ENCODE assay signal across 11 cellular contexts in genomic region chr10:104308439-104308903, GRCh38. TPM values are rescaled to one million over a fixed set of nuclear protein-coding genes. Genes with fewer than 3 reads are reported as not detected.
DNase-seq lines count a peak whose midpoint lies in the region; ATAC-seq and TF ChIP-seq lines count a peak whose summit lies in the region.
"Had no signal": no experiment of that assay in that cellular context is flagged by ENCODE, and none has a peak within 500 bp of the region (broad histone marks: within the 10 kb centered on the region; RNA-seq: fewer than 3 reads in every experiment).

No MANE protein-coding gene starts in this region.

- TF ChIP-seq CTCF in MCF 10A (IDR thresholded peaks at IDR 0.05; ENCODE audit: unreplicated experiment) (no peak), breast epithelium (IDR thresholded peaks at IDR 0.05) (no peak), Panc1 (IDR thresholded peaks at IDR 0.05) (no peak), brain microvascular endothelial cell (IDR thresholded peaks at IDR 0.05; ENCODE audit: low read depth, low read length, missing control alignments) (no peak), mesothelial cell of epicardium (IDR thresholded peaks at IDR 0.05; ENCODE audit: unreplicated experiment) (no peak)

- no peak overlapping the region for H3K4me3 Mint-ChIP-seq in MCF 10A (ENCODE audit: unreplicated experiment)
- peak overlapping the region; percentile 22 for H3K4me3 Mint-ChIP-seq in stimulated activated effector memory CD8-positive, alpha-beta T cell treated with anti-CD3 and anti-CD28 coated beads, Interleukin-12 subunit alpha, Interleukin-12 subunit beta, amount 100 ng/mL, for 72 hours
- H3K4me3 Mint-ChIP-seq in mesothelial cell of epicardium, result no peak overlapping the region

- peak overlapping the region; percentile 37 for H3K27ac Mint-ChIP-seq in MCF 10A (ENCODE audit: low read depth, unreplicated experiment)
- peak overlapping the region; percentile 35 for H3K27ac Mint-ChIP-seq in stimulated activated effector memory CD8-positive, alpha-beta T cell treated with anti-CD3 and anti-CD28 coated beads, Interleukin-12 subunit alpha, Interleukin-12 subunit beta, amount 100 ng/mL, for 72 hours
- no peak overlapping the region for H3K27ac Mint-ChIP-seq in mesothelial cell of epicardium

- no peaks in the 10 kb centered on the region for H3K9me3 ChIP-seq in breast epithelium
- no peaks in the 10 kb centered on the region for H3K9me3 ChIP-seq in Panc1 (ENCODE audit: control insufficient read depth, insufficient read depth, low read depth, low read length)
- H3K9me3 ChIP-seq: BE2C had no signal

- ATAC-seq in HG02610 (IDR thresholded peaks at IDR 0.05; ENCODE audit: unreplicated experiment) (peak; percentile 80), Panc1 (no peak)
- ATAC-seq in stimulated activated effector memory CD8-positive, alpha-beta T cell treated with anti-CD3 and anti-CD28 coated beads, Interleukin-12 subunit alpha, Interleukin-12 subunit beta, amount 100 ng/mL, for 72 hours, result peak; percentile 63

- H3K27ac ChIP-seq in breast epithelium (no peak overlapping the region), Panc1 (ENCODE audit: low read length) (peak overlapping the region; percentile 44; the same call in 1 of the 2 replicates), brain microvascular endothelial cell (no peak overlapping the region)
- H3K27ac ChIP-seq: SK-N-MC had no signal

- H3K4me3 ChIP-seq in breast epithelium (no peak overlapping the region), Panc1 (ENCODE audit: low read depth in 2 of 2, low read length in 2 of 2) (no peak overlapping the region), brain microvascular endothelial cell (ENCODE audit: low read depth, low read length) (no peak overlapping the region)
- H3K4me3 ChIP-seq: SK-N-MC had no signal

- H3K4me1 ChIP-seq in breast epithelium (no peaks in the 10 kb centered on the region), Panc1 (ENCODE audit: control insufficient read depth, insufficient read depth, low read length) (peaks cover 54% of the 10 kb centered on the region)
- H3K4me1 ChIP-seq: BE2C had no signal

- H3K36me3 ChIP-seq in breast epithelium (no peaks in the 10 kb centered on the region), Panc1 (ENCODE audit: control insufficient read depth, insufficient read depth, low read length) (peaks cover 5% of the 10 kb centered on the region), brain microvascular endothelial cell (replicated peaks) (peaks cover 50% of the 10 kb centered on the region)
- H3K36me3 ChIP-seq: BE2C had no signal

- CTCF ChIA-PET in MCF 10A (lab: Yijun Ruan, JAX) (interaction anchor here (3.3 to 7.7 kb wide), 4 partner anchors 11 to 44 kb away, joined by 10 to 165 read pairs (median 118); partner anchors contain the start of gene CFAP58), Panc1 (lab: Charles Lee) (no interaction called here)

- H3K27me3 Mint-ChIP-seq in MCF 10A (ENCODE audit: insufficient read depth, unreplicated experiment), result no peaks in the 10 kb centered on the region
- no peaks in the 10 kb centered on the region for H3K27me3 Mint-ChIP-seq in mesothelial cell of epicardium (ENCODE audit: low read depth)

- POLR2A ChIA-PET in MCF 10A (lab: Yijun Ruan, JAX), result interaction anchor here (1.1 to 8.8 kb wide), 4 partner anchors 11 to 30 kb away, joined by 3 to 95 read pairs (median 56); partner anchors contain the start of gene ITPRIP
- POLR2A ChIA-PET in Panc1 (lab: Charles Lee), result no interaction called here

- H3K4me1 Mint-ChIP-seq in MCF 10A (ENCODE audit: insufficient read depth, unreplicated experiment) (peaks cover 30% of the 10 kb centered on the region), mesothelial cell of epicardium (peaks cover 8% of the 10 kb centered on the region)
- peaks cover 67% of the 10 kb centered on the region for H3K4me1 Mint-ChIP-seq in stimulated activated effector memory CD8-positive, alpha-beta T cell treated with anti-CD3 and anti-CD28 coated beads, Interleukin-12 subunit alpha, Interleukin-12 subunit beta, amount 100 ng/mL, for 72 hours

- peaks cover 53% of the 10 kb centered on the region for H3K36me3 Mint-ChIP-seq in MCF 10A (ENCODE audit: insufficient read depth, unreplicated experiment)
- peaks cover 42% of the 10 kb centered on the region for H3K36me3 Mint-ChIP-seq in stimulated activated effector memory CD8-positive, alpha-beta T cell treated with anti-CD3 and anti-CD28 coated beads, Interleukin-12 subunit alpha, Interleukin-12 subunit beta, amount 100 ng/mL, for 72 hours
- peaks cover 12% of the 10 kb centered on the region for H3K36me3 Mint-ChIP-seq in mesothelial cell of epicardium

- in situ Hi-C loops in Panc1 (cut with HindIII; ENCODE audit: low pct_unique_long_range_greater_than_20kb, low sequenced_read_pairs) (no loop called here), brain microvascular endothelial cell (cut with HindIII; ENCODE audit: low pct_ligation_motif_present, low sequenced_read_pairs) (no loop called here)

- no peak for TF ChIP-seq POLR2A in breast epithelium (IDR thresholded peaks at IDR 0.05)

- intact Hi-C loops in MCF 10A (cut with micrococcal nuclease), result no loop called here
- intact Hi-C loops in breast epithelium (cut with DNase I; ENCODE audit: low total_unique reads), result loop anchor here (5.0 kb wide), 1 partner anchor 39 kb away; no protein-coding TSS in a partner anchor
- intact Hi-C loops in Panc1 (cut with micrococcal nuclease; ENCODE audit: unreplicated experiment), result no loop called here

- H3K27me3 ChIP-seq in breast epithelium, result no peaks in the 10 kb centered on the region
- H3K27me3 ChIP-seq in Panc1 (ENCODE audit: control insufficient read depth, insufficient read depth, low read length), result no peaks in the 10 kb centered on the region
- no peaks in the 10 kb centered on the region for H3K27me3 ChIP-seq in brain microvascular endothelial cell (replicated peaks)
- H3K27me3 ChIP-seq: BE2C had no signal

- BruUV-seq in MCF 10A (replicated peaks; lab: Mats Ljungman, UMichigan), result no TSS peak
- BruUV-seq in Panc1 (replicated peaks; lab: Mats Ljungman, UMichigan), result no TSS peak

- H3K9me3 Mint-ChIP-seq in MCF 10A (ENCODE audit: unreplicated experiment) (peaks cover under 1% of the 10 kb centered on the region), mesothelial cell of epicardium (peaks cover 4% of the 10 kb centered on the region)
- H3K9me3 Mint-ChIP-seq in stimulated activated effector memory CD8-positive, alpha-beta T cell treated with anti-CD3 and anti-CD28 coated beads, Interleukin-12 subunit alpha, Interleukin-12 subunit beta, amount 100 ng/mL, for 72 hours, result no peaks in the 10 kb centered on the region

- DNase-seq in MCF 10A (ENCODE audit: unreplicated experiment) (no peak), breast epithelium (ENCODE audit: low spot score in 2 of 2) (no peak), Panc1 (ENCODE audit: low read depth, low spot score) (no peak), brain microvascular endothelial cell (no peak), NCI-H1694 treated with DMSO at 0.1 percent for 48 hours (lab: John Stamatoyannopoulos, UW) (no peak), mesothelial cell of epicardium (ENCODE audit: low spot score in 2 of 2, unreplicated experiment in 2 of 2) (no peak)
- no peak for DNase-seq in stimulated activated effector memory CD8-positive, alpha-beta T cell treated with anti-CD3 and anti-CD28 coated beads, Interleukin-12 subunit alpha, Interleukin-12 subunit beta, amount 100 ng/mL, for 72 hours (ENCODE audit: low spot score in 2 of 2)
- DNase-seq: BE2C, caudate nucleus had no signal

RNA-seq across cellular contexts. Expression of gene ITPRIP, which starts 29.8 kb away (rescaled TPM):
- 29.4 and 29.8 TPM in 2 replicates for total RNA-seq in MCF 10A (2022)
- 10 to 100 TPM; 12.0 to 35.4 (median 20.9) TPM for total RNA-seq in breast epithelium
- 55.0 TPM for total RNA-seq in Panc1 (2021; ENCODE audit: unreplicated experiment)
- 52.8 TPM for polyA plus RNA-seq in Panc1 (2012; ENCODE audit: insufficient read length)
- 23.3 to 24.5 TPM (median 23.6 TPM) in 3 replicates for total RNA-seq in mesothelial cell of epicardium

RNA-seq across cellular contexts. Expression of gene GSTO2, which starts 39.5 kb away (rescaled TPM):
- 33.8 and 40.9 TPM in 2 replicates for total RNA-seq in MCF 10A (2022)
- 10 to 100 TPM in 2 of 3 donors, under 1 TPM in 1; 0.48 to 22.5 (median 14.1) TPM for total RNA-seq in breast epithelium
- 28.5 TPM for total RNA-seq in Panc1 (2021; ENCODE audit: unreplicated experiment)
- 31.6 TPM for polyA plus RNA-seq in Panc1 (2012; ENCODE audit: insufficient read length)
- total RNA-seq in mesothelial cell of epicardium, result 11.7 to 13.5 TPM (median 12.7 TPM) in 3 replicates

RNA-seq across cellular contexts. Expression of gene CFAP58, which starts 45.2 kb away (rescaled TPM):
- total RNA-seq in MCF 10A (2022), result 0.89 and 1.1 TPM in 2 replicates
- total RNA-seq in breast epithelium, result under 1 TPM; 0.16 to 0.98 (median 0.88) TPM
- 2.0 TPM for total RNA-seq in Panc1 (2021; ENCODE audit: unreplicated experiment)
- 1.4 TPM for polyA plus RNA-seq in Panc1 (2012; ENCODE audit: insufficient read length)
- 0.58 to 1.4 TPM (median 1.1 TPM) in 3 replicates for total RNA-seq in mesothelial cell of epicardium

RNA-seq across cellular contexts. Expression of gene GSTO1, which starts 53.8 kb away (rescaled TPM):
- total RNA-seq in MCF 10A (2022) (54.6 and 61.8 TPM in 2 replicates), breast epithelium (100 to 1,000 TPM in 1 of 3 donors, 10 to 100 TPM in 2; 81.6 to 123 (median 82.4) TPM), Panc1 (2021; ENCODE audit: unreplicated experiment) (134 TPM), mesothelial cell of epicardium (62.8 to 65.5 TPM (median 65.2 TPM) in 3 replicates)
- polyA plus RNA-seq in Panc1 (2012; ENCODE audit: insufficient read length), result 123 TPM
